26 cellular contexts compared by ENCODE assay signal in genomic region chr2:15756011-15756550, GRCh38.
"Had no signal": no experiment of that assay in that cellular context is flagged by ENCODE, and none has a peak within 500 bp of the region (broad histone marks: within the 10 kb centered on the region; RNA-seq: fewer than 3 reads in every experiment).

No MANE protein-coding gene starts in this region.

- H3K36me3 ChIP-seq: brain microvascular endothelial cell had no signal

- DNase-seq: activated CD4-positive, alpha-beta memory T cell treated with anti-CD3 and anti-CD28 coated beads for 36 hours; activated CD4-positive, alpha-beta T cell treated with anti-CD3 and anti-CD28 coated beads for 36 hours; activated CD4-positive, alpha-beta T cell treated with anti-CD3 and anti-CD28 coated beads, Interleukin-2, amount 10 ng/mL, durations not matched to agents 24 days and 14 days; activated CD4-positive, CD25-positive, alpha-beta regulatory T cell; activated CD4-positive, CD25-positive, alpha-beta regulatory T cell treated with anti-CD3 and anti-CD28 coated beads, Interleukin-2, amount 50 U/mL, for 72 hours; activated CD8-positive, alpha-beta T cell treated with anti-CD3 and anti-CD28 coated beads, Interleukin-2, amount 10 ng/mL, durations not matched to agents 7 days and 5 days; activated effector memory CD4-positive, alpha-beta T cell treated with Interleukin-2 at 50 U/mL for 16 hours; activated gamma-delta T cell treated with Interleukin-2 at 50 U/mL for 16 hours; activated naive CD4-positive, alpha-beta T cell treated with anti-CD3 and anti-CD28 coated beads, Interleukin-2, amount 50 U/mL, for 16 hours; activated naive CD4-positive, alpha-beta T cell treated with Interleukin-2 at 50 U/mL for 16 hours; activated T-cell treated with anti-CD3 and anti-CD28 coated beads, Interleukin-2, amount 50 U/mL, for 4 hours; amniotic stem cell; anterior cingulate cortex; brain microvascular endothelial cell; effector CD8-positive, alpha-beta T cell; foreskin fibroblast; T-helper 1 cell; T-helper 17 cell had no signal

- H3K4me3 Mint-ChIP-seq: activated CD4-positive, alpha-beta memory T cell treated with anti-CD3 and anti-CD28 coated beads for 36 hours; activated CD4-positive, alpha-beta T cell treated with anti-CD3 and anti-CD28 coated beads for 36 hours; activated CD4-positive, alpha-beta T cell treated with anti-CD3 and anti-CD28 coated beads, Interleukin-2, amount 10 ng/mL, durations not matched to agents 24 days and 14 days; activated CD8-positive, alpha-beta T cell treated with anti-CD3 and anti-CD28 coated beads, Interleukin-2, amount 10 ng/mL, durations not matched to agents 7 days and 5 days; activated naive CD8-positive, alpha-beta T cell; activated T-cell treated with anti-CD3 and anti-CD28 coated beads, Interleukin-2, amount 50 U/mL, for 4 hours; activated T-helper 17 cell treated with anti-CD3 and anti-CD28 coated beads, Interleukin-2, amount 50 U/mL, for 72 hours; central memory CD8-positive, alpha-beta T cell; T-helper 17 cell; T-helper 2 cell treated with Interferon-gamma antibody and Interleukin-4, amounts not matched to agents 5 μg/mL and 100 μg/mL, for 36 hours had no signal

- ATAC-seq: activated CD4-positive, alpha-beta T cell treated with anti-CD3 and anti-CD28 coated beads for 36 hours; activated CD8-positive, alpha-beta T cell treated with anti-CD3 and anti-CD28 coated beads, Interleukin-2, amount 10 ng/mL, durations not matched to agents 7 days and 5 days; activated T-cell treated with anti-CD3 and anti-CD28 coated beads, Interleukin-2, amount 50 U/mL, for 4 hours; activated T-helper 17 cell treated with anti-CD3 and anti-CD28 coated beads, Interleukin-2, amount 50 U/mL, for 72 hours; esophagus mucosa; T-helper 17 cell had no signal

- H3K27ac Mint-ChIP-seq: activated CD4-positive, alpha-beta memory T cell treated with anti-CD3 and anti-CD28 coated beads for 36 hours; activated CD4-positive, alpha-beta T cell treated with anti-CD3 and anti-CD28 coated beads for 36 hours; activated CD4-positive, alpha-beta T cell treated with anti-CD3 and anti-CD28 coated beads, Interleukin-2, amount 10 ng/mL, durations not matched to agents 24 days and 14 days; activated CD8-positive, alpha-beta T cell treated with anti-CD3 and anti-CD28 coated beads, Interleukin-2, amount 10 ng/mL, durations not matched to agents 7 days and 5 days; activated naive CD8-positive, alpha-beta T cell; activated T-helper 17 cell treated with anti-CD3 and anti-CD28 coated beads, Interleukin-2, amount 50 U/mL, for 72 hours; T-helper 17 cell; T-helper 2 cell treated with Interferon-gamma antibody and Interleukin-4, amounts not matched to agents 5 μg/mL and 100 μg/mL, for 36 hours had no signal

- H3K27me3 Mint-ChIP-seq: activated CD4-positive, alpha-beta T cell treated with anti-CD3 and anti-CD28 coated beads, Interleukin-2, amount 10 ng/mL, durations not matched to agents 24 days and 14 days; central memory CD8-positive, alpha-beta T cell had no signal

- H3K27ac ChIP-seq: brain microvascular endothelial cell had no signal

- H3K9me3 Mint-ChIP-seq: activated CD4-positive, alpha-beta memory T cell treated with anti-CD3 and anti-CD28 coated beads for 36 hours; activated CD4-positive, alpha-beta T cell treated with anti-CD3 and anti-CD28 coated beads, Interleukin-2, amount 10 ng/mL, durations not matched to agents 24 days and 14 days; activated T-cell treated with anti-CD3 and anti-CD28 coated beads, Interleukin-2, amount 50 U/mL, for 4 hours; activated T-helper 17 cell treated with anti-CD3 and anti-CD28 coated beads, Interleukin-2, amount 50 U/mL, for 72 hours; central memory CD8-positive, alpha-beta T cell; T-helper 2 cell treated with Interferon-gamma antibody and Interleukin-4, amounts not matched to agents 5 μg/mL and 100 μg/mL, for 36 hours had no signal

- H3K36me3 Mint-ChIP-seq: activated CD4-positive, alpha-beta memory T cell treated with anti-CD3 and anti-CD28 coated beads for 36 hours; activated naive CD8-positive, alpha-beta T cell had no signal

- H3K27me3 ChIP-seq: brain microvascular endothelial cell had no signal

- FAIRE-seq: astrocyte, bronchial epithelial cell, frontal cortex had no signal

- H3K4me1 Mint-ChIP-seq: activated CD4-positive, alpha-beta T cell treated with anti-CD3 and anti-CD28 coated beads for 36 hours; activated CD4-positive, alpha-beta T cell treated with anti-CD3 and anti-CD28 coated beads, Interleukin-2, amount 10 ng/mL, durations not matched to agents 24 days and 14 days; activated T-helper 17 cell treated with anti-CD3 and anti-CD28 coated beads, Interleukin-2, amount 50 U/mL, for 72 hours; central memory CD8-positive, alpha-beta T cell; T-helper 17 cell had no signal
